In genomic region chr3:73614385-73614784, GRCh38 we compare ENCODE assay signal across 11 cellular contexts. TPM values are rescaled to one million over a fixed set of nuclear protein-coding genes. Genes with fewer than 3 reads are reported as not detected.
DNase-seq lines count a peak whose midpoint lies in the region; ATAC-seq and TF ChIP-seq lines count a peak whose summit lies in the region.
"Had no signal": no experiment of that assay in that cellular context is flagged by ENCODE, and none has a peak within 500 bp of the region (broad histone marks: within the 10 kb centered on the region; RNA-seq: fewer than 3 reads in every experiment).

No MANE protein-coding gene starts in this region.

- 91 to 96% methylated on average over 3 of the region's 3 CpGs for WGBS in endodermal cell (ENCODE audit: insufficient coverage in 1 of 2, insufficient read length in 1 of 2), 2 experiments
- WGBS in liver, result 36% methylated on average over 3 of the region's 3 CpGs
- WGBS in transverse colon (ENCODE audit: low coverage in 1 of 2), 2 donors, result 42 to 80% methylated on average over 3 of the region's 3 CpGs

- no peaks in the 10 kb centered on the region for H3K36me3 Mint-ChIP-seq in endodermal cell (ENCODE audit: low read depth)

- no peak overlapping the region for H3K27ac ChIP-seq in endodermal cell (ENCODE audit: low read depth, low read length)
- H3K27ac ChIP-seq in liver (ENCODE audit: low read depth in 1 of 2, low read length in 2 of 2), result no peak overlapping the region
- H3K27ac ChIP-seq in transverse colon, result peak overlapping the region; percentile 49 to 93 (median 57)
- H3K27ac ChIP-seq in RWPE1, result no peak overlapping the region
- H3K27ac ChIP-seq: 22Rv1 had no signal

- no peak overlapping the region for H3K4me3 Mint-ChIP-seq in endodermal cell
- H3K4me3 Mint-ChIP-seq: central memory CD8-positive, alpha-beta T cell had no signal

- peaks cover 24% of the 10 kb centered on the region for H3K27me3 Mint-ChIP-seq in endodermal cell (ENCODE audit: insufficient read depth)
- H3K27me3 Mint-ChIP-seq: central memory CD8-positive, alpha-beta T cell had no signal

- TF ChIP-seq EP300 in transverse colon (IDR thresholded peaks at IDR 0.05; ENCODE audit: low read depth), result no peak

- peaks cover 18% of the 10 kb centered on the region for H3K4me1 Mint-ChIP-seq in endodermal cell
- H3K4me1 Mint-ChIP-seq: central memory CD8-positive, alpha-beta T cell had no signal

- H3K4me3 ChIP-seq in endodermal cell (ENCODE audit: low read length), result no peak overlapping the region
- no peak overlapping the region for H3K4me3 ChIP-seq in liver (ENCODE audit: low read depth in 1 of 3, low read length in 3 of 3)
- H3K4me3 ChIP-seq in transverse colon, result no peak overlapping the region

- TF ChIP-seq POLR2A in transverse colon (IDR thresholded peaks at IDR 0.05), result no peak

- no peak for ATAC-seq in GM18498 (IDR thresholded peaks at IDR 0.05; ENCODE audit: unreplicated experiment)

- H3K9me3 ChIP-seq in endodermal cell (ENCODE audit: control insufficient read depth, low read length) (no peaks in the 10 kb centered on the region), liver (ENCODE audit: control insufficient read depth in 4 of 4, low read length in 3 of 4) (no peaks in the 10 kb centered on the region), transverse colon (no peaks in the 10 kb centered on the region)

- H3K27ac Mint-ChIP-seq in endodermal cell, result no peak overlapping the region

- in situ Hi-C loops in transverse colon (cut with MboI; ENCODE audit: low pct_ligation_motif_present in 1 of 4, low pct_unique_long_range_greater_than_20kb in 1 of 4, low sequenced_read_pairs in 3 of 4), result loop anchor here in 1 of 4 donors (25.0 kb wide), 1 partner anchor 102 kb away; no protein-coding TSS in a partner anchor

- no peaks in the 10 kb centered on the region for H3K9me3 Mint-ChIP-seq in endodermal cell

- DNase-seq in DMS53 (lab: John Stamatoyannopoulos, UW) (peak; percentile 25), DMS53 treated with DMSO at 0.1 percent for 48 hours (lab: John Stamatoyannopoulos, UW; ENCODE audit: unreplicated experiment) (no peak), endodermal cell (no peak), transverse colon (peak; percentile 20), RWPE1 (ENCODE audit: low spot score) (no peak), NCI-H446 (lab: John Stamatoyannopoulos, UW) (no peak)
- DNase-seq: T-helper 1 cell had no signal

- peak in 1 of 2 donors; percentile 20 for TF ChIP-seq RAD21 in liver (IDR thresholded peaks at IDR 0.05)

- TF ChIP-seq CTCF in endodermal cell (conservative IDR thresholded peaks at IDR 0.05), result peak; percentile 31
- TF ChIP-seq CTCF in liver (IDR thresholded peaks at IDR 0.05; ENCODE audit: low read depth, low read length, missing input control), result peak; percentile 15
- TF ChIP-seq CTCF in transverse colon (IDR thresholded peaks at IDR 0.05), result peak in 1 of 5 experiments; percentile 10
- TF ChIP-seq CTCF in RWPE1 (conservative IDR thresholded peaks at IDR 0.05; ENCODE audit: low read depth), result no peak

- H3K9ac ChIP-seq in endodermal cell (ENCODE audit: extremely low read depth, low read length, poor library complexity, severe bottlenecking), result no peak overlapping the region
- H3K9ac ChIP-seq in liver (ENCODE audit: low read depth in 1 of 2, low read length in 2 of 2), result no peak overlapping the region

- no peaks in the 10 kb centered on the region for H3K27me3 ChIP-seq in endodermal cell (ENCODE audit: control insufficient read depth, insufficient read depth, low read length, poor library complexity, severe bottlenecking)
- H3K27me3 ChIP-seq in liver (ENCODE audit: control insufficient read depth in 4 of 4, insufficient read depth in 4 of 4, low read length in 3 of 4), result peaks cover 0 to 2% (median 0%) of the 10 kb centered on the region in 4 donors
- H3K27me3 ChIP-seq in transverse colon, result no peaks in the 10 kb centered on the region

- intact Hi-C loops in transverse colon (cut with DNase I; ENCODE audit: low total_unique reads), result no loop called here

- CTCF ChIA-PET in RWPE1 (lab: Yijun Ruan, JAX), result no interaction called here

- H3K4me1 ChIP-seq in endodermal cell (ENCODE audit: control insufficient read depth, insufficient read depth, low read length) (peaks cover 6% of the 10 kb centered on the region), liver (ENCODE audit: control insufficient read depth in 4 of 4, insufficient read depth in 4 of 4, low read length in 3 of 4) (peaks cover 0 to 3% (median 0%) of the 10 kb centered on the region in 4 donors), transverse colon (peaks cover 0 to 49% (median 12%) of the 10 kb centered on the region in 4 donors)

- POLR2A ChIA-PET in RWPE1 (lab: Yijun Ruan, JAX; ENCODE audit: low non-redundant PET), result no interaction called here

- H3K36me3 ChIP-seq in endodermal cell (ENCODE audit: control insufficient read depth, insufficient read depth, low read length) (peaks cover 14% of the 10 kb centered on the region), liver (ENCODE audit: control insufficient read depth in 4 of 4, insufficient read depth in 3 of 4, low read depth in 1 of 4, low read length in 3 of 4) (no peaks in the 10 kb centered on the region), transverse colon (no peaks in the 10 kb centered on the region)

TF ChIP-seq in liver, 16 proteins besides CTCF, POLR2A, EP300 and RAD21:
- peak in 1 of 2 donors; percentile 14 for TF ChIP-seq RXRA (IDR thresholded peaks at IDR 0.05)
- TF ChIP-seq GABPA (IDR thresholded peaks at IDR 0.05 in 1 of 2, conservative IDR thresholded peaks at IDR 0.05 in 1 of 2), result no peak
- TF ChIP-seq FOXA2 (IDR thresholded peaks at IDR 0.05), result peak; percentile 9
- TF ChIP-seq, protein P1, sequence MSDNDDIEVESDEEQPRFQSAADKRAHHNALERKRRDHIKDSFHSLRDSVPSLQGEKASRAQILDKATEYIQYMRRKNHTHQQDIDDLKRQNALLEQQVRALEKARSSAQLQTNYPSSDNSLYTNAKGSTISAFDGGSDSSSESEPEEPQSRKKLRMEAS (IDR thresholded peaks at IDR 0.05), result no peak

RNA-seq across cellular contexts. Expression of gene PDZRN3, which starts 10.4 kb away (rescaled TPM):
- total RNA-seq in endodermal cell (10 to 100 TPM in 1 of 2 donors, 1 to 10 TPM in 1; 6.1 to 10.4 TPM), liver (1 to 10 TPM; 1.0 to 1.8 TPM), transverse colon (100 to 1,000 TPM in 2 of 4 donors, 10 to 100 TPM in 2; 31.9 to 191 (median 75.3) TPM)
- 19.4 TPM for polyA plus RNA-seq in endodermal cell (2013, experiment 1 of 2)
- 18.4 TPM for polyA plus RNA-seq in endodermal cell (2013, experiment 2 of 2)
- polyA plus RNA-seq in liver, result under 1 TPM; 0.69 to 0.82 TPM

Comparison
In these comparisons a context has a peak if more than half of its experiments do, and no peak if none do; other contexts are left out.
1. DNase-seq: peak in DMS53 (single experiment) and transverse colon (single experiment); none in DMS53 treated with DMSO at 0.1 percent for 48 hours (single experiment), endodermal cell (single experiment), RWPE1 (single experiment) and NCI-H446 (0 of 2).
2. H3K27ac ChIP-seq: peak in transverse colon (4 of 4); none in endodermal cell (single experiment), liver (0 of 2) and RWPE1 (single experiment).